Comparison of ENCODE assay signal across 1 cellular context in the genomic region with DNA sequence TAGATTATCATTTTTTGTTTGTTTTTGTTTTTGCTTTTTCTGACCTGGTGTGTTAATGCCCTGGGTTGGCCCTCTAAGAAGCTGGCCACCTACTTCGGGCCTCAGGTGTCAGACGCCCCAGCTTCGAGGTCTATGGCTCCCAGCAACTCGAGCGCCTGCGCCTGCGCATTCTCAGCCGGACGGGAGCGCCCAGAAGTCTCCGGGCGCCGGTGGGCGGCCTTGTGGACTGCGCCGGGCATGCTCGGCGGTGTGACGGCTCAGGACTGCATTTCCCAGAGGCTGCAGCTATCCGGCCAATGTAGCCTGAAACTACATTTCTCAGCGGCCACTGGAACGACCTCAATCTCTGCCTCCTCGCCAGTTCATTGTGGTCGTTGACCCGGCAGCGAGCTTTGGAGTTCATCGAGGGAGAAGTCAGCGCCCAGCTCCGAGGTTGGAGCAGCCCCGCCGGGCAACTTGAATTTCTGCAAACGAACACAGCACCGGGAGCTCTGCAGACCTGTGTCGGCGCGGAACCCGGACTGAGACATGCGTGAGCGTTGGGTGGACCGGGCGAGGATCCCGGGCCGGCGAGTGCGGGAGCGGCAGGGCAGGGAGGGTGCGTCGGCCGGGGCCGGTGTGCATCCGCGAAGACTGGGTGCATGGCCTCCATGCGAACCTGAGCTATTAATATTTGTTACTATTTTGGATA.
TF ChIP-seq lines count a peak whose summit lies in the region.

A gene (plus strand): TSS at position 219 of the 691 bp plus-strand sequence. CDS start 3,045 bp downstream, outside the sequence.

TF ChIP-seq in HepG2, 621 proteins besides CTCF, POLR2A, EP300 and RAD21 (continued from another document and continues in another):
- TF ChIP-seq, protein P1, sequence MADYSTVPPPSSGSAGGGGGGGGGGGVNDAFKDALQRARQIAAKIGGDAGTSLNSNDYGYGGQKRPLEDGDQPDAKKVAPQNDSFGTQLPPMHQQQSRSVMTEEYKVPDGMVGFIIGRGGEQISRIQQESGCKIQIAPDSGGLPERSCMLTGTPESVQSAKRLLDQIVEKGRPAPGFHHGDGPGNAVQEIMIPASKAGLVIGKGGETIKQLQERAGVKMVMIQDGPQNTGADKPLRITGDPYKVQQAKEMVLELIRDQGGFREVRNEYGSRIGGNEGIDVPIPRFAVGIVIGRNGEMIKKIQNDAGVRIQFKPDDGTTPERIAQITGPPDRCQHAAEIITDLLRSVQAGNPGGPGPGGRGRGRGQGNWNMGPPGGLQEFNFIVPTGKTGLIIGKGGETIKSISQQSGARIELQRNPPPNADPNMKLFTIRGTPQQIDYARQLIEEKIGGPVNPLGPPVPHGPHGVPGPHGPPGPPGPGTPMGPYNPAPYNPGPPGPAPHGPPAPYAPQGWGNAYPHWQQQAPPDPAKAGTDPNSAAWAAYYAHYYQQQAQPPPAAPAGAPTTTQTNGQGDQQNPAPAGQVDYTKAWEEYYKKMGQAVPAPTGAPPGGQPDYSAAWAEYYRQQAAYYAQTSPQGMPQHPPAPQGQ (CRISPR knock-in tag; IDR thresholded peaks at IDR 0.05; ENCODE audit: borderline replicate concordance) = no peak
- TF ChIP-seq, protein P2, sequence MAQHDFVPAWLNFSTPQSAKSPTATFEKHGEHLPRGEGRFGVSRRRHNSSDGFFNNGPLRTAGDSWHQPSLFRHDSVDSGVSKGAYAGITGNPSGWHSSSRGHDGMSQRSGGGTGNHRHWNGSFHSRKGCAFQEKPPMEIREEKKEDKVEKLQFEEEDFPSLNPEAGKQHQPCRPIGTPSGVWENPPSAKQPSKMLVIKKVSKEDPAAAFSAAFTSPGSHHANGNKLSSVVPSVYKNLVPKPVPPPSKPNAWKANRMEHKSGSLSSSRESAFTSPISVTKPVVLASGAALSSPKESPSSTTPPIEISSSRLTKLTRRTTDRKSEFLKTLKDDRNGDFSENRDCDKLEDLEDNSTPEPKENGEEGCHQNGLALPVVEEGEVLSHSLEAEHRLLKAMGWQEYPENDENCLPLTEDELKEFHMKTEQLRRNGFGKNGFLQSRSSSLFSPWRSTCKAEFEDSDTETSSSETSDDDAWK (CRISPR knock-in tag; IDR thresholded peaks at IDR 0.05) = no peak
- no peak for TF ChIP-seq ZNF234 (CRISPR knock-in tag; conservative IDR thresholded peaks at IDR 0.05)
- no peak for TF ChIP-seq TOPORS (CRISPR knock-in tag; IDR thresholded peaks at IDR 0.05)
- no peak for TF ChIP-seq ZNF253 (CRISPR knock-in tag; IDR thresholded peaks at IDR 0.05; ENCODE audit: borderline replicate concordance)
- TF ChIP-seq, protein P3, sequence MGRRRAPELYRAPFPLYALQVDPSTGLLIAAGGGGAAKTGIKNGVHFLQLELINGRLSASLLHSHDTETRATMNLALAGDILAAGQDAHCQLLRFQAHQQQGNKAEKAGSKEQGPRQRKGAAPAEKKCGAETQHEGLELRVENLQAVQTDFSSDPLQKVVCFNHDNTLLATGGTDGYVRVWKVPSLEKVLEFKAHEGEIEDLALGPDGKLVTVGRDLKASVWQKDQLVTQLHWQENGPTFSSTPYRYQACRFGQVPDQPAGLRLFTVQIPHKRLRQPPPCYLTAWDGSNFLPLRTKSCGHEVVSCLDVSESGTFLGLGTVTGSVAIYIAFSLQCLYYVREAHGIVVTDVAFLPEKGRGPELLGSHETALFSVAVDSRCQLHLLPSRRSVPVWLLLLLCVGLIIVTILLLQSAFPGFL (CRISPR knock-in tag; IDR thresholded peaks at IDR 0.05) = no peak
- peak; percentile 56; the same call in 1 of the 2 replicates for TF ChIP-seq NFE2L1 (CRISPR knock-in tag; IDR thresholded peaks at IDR 0.05; ENCODE audit: borderline replicate concordance)
- TF ChIP-seq LCORL (IDR thresholded peaks at IDR 0.05) = no peak
- TF ChIP-seq LCORL (CRISPR knock-in tag; IDR thresholded peaks at IDR 0.05) = peak; percentile 73; the same call in 1 of the 2 replicates
- no peak for TF ChIP-seq RBAK (CRISPR knock-in tag; IDR thresholded peaks at IDR 0.05)
- TF ChIP-seq BHLHE40 (IDR thresholded peaks at IDR 0.05; ENCODE audit: low read length) = no peak
- TF ChIP-seq ARNTL (CRISPR knock-in tag; IDR thresholded peaks at IDR 0.05) = no peak
- TF ChIP-seq TBL1XR1 (IDR thresholded peaks at IDR 0.05; ENCODE audit: borderline replicate concordance, low read length, partially characterized antibody) = no peak
- TF ChIP-seq, protein P4, sequence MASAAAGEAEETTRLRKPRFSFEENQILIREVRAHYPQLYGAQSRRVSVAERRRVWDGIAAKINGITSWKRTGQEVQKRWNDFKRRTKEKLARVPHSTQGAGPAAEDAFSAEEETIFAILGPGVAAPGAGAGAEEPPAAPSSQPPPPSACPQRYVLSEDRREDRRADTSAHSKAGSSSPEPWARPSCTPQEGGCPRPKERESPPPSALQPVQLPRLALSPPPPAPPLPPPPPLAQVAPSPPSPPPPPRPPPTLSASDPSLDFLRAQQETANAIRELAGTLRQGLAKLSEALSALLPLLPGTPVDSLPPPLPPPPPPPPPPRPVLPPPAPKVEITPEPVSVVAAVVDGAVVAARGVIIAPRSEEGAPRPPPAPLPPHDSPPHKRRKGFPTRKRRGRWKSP (CRISPR knock-in tag; IDR thresholded peaks at IDR 0.05) = peak; percentile 93
- TF ChIP-seq SETDB1 (CRISPR knock-in tag; IDR thresholded peaks at IDR 0.05; ENCODE audit: borderline replicate concordance) = no peak
- TF ChIP-seq, protein P5, sequence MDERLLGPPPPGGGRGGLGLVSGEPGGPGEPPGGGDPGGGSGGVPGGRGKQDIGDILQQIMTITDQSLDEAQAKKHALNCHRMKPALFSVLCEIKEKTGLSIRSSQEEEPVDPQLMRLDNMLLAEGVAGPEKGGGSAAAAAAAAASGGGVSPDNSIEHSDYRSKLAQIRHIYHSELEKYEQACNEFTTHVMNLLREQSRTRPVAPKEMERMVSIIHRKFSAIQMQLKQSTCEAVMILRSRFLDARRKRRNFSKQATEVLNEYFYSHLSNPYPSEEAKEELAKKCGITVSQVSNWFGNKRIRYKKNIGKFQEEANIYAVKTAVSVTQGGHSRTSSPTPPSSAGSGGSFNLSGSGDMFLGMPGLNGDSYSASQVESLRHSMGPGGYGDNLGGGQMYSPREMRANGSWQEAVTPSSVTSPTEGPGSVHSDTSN (CRISPR knock-in tag; IDR thresholded peaks at IDR 0.05) = no peak
- TF ChIP-seq, protein P6, sequence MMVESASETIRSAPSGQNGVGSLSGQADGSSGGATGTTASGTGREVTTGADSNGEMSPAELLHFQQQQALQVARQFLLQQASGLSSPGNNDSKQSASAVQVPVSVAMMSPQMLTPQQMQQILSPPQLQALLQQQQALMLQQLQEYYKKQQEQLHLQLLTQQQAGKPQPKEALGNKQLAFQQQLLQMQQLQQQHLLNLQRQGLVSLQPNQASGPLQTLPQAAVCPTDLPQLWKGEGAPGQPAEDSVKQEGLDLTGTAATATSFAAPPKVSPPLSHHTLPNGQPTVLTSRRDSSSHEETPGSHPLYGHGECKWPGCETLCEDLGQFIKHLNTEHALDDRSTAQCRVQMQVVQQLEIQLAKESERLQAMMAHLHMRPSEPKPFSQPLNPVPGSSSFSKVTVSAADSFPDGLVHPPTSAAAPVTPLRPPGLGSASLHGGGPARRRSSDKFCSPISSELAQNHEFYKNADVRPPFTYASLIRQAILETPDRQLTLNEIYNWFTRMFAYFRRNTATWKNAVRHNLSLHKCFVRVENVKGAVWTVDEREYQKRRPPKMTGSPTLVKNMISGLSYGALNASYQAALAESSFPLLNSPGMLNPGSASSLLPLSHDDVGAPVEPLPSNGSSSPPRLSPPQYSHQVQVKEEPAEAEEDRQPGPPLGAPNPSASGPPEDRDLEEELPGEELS (CRISPR knock-in tag; IDR thresholded peaks at IDR 0.05) = no peak
- no peak for TF ChIP-seq ZNF496 (CRISPR knock-in tag; IDR thresholded peaks at IDR 0.05; ENCODE audit: insufficient replicate concordance)
- TF ChIP-seq ZNF333 (CRISPR knock-in tag; IDR thresholded peaks at IDR 0.05; ENCODE audit: borderline replicate concordance) = no peak; the same call in 1 of the 2 replicates
- no peak for TF ChIP-seq SMYD3 (CRISPR knock-in tag; IDR thresholded peaks at IDR 0.05)
- no peak for TF ChIP-seq TAF15 (IDR thresholded peaks at IDR 0.05; ENCODE audit: low read depth, low read length, poor library complexity, severe bottlenecking)
- peak; percentile 87 for TF ChIP-seq GFI1 (CRISPR knock-in tag; IDR thresholded peaks at IDR 0.05; ENCODE audit: borderline replicate concordance)
- TF ChIP-seq ZNF101 (CRISPR knock-in tag; IDR thresholded peaks at IDR 0.05; ENCODE audit: borderline replicate concordance, low read depth) = no peak
- peak; percentile 65; the same call in 1 of the 2 replicates for TF ChIP-seq MEIS2 (CRISPR knock-in tag; IDR thresholded peaks at IDR 0.05)
- 0 out of 2 replicates have a peak, but pooled peaks have one; percentile 44 for TF ChIP-seq MAF1 (CRISPR knock-in tag; IDR thresholded peaks at IDR 0.05; ENCODE audit: borderline replicate concordance)
- TF ChIP-seq SCMH1 (CRISPR knock-in tag; IDR thresholded peaks at IDR 0.05; ENCODE audit: borderline replicate concordance) = no peak
- peak; percentile 46; the same call in 1 of the 2 replicates for TF ChIP-seq ZNF235 (CRISPR knock-in tag; IDR thresholded peaks at IDR 0.05; ENCODE audit: borderline replicate concordance)
- TF ChIP-seq FOXK2 (IDR thresholded peaks at IDR 0.05) = no peak
- TF ChIP-seq, protein P7, sequence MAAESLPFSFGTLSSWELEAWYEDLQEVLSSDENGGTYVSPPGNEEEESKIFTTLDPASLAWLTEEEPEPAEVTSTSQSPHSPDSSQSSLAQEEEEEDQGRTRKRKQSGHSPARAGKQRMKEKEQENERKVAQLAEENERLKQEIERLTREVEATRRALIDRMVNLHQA (CRISPR knock-in tag; IDR thresholded peaks at IDR 0.05) = no peak
- TF ChIP-seq ATF1 (CRISPR knock-in tag; IDR thresholded peaks at IDR 0.05) = peak; percentile 29; the same call in 1 of the 2 replicates
- peak; percentile 29; the same call in 1 of the 2 replicates for TF ChIP-seq ZNF878 (CRISPR knock-in tag; IDR thresholded peaks at IDR 0.05)
- no peak for TF ChIP-seq ZNF260 (CRISPR knock-in tag; IDR thresholded peaks at IDR 0.05; ENCODE audit: borderline replicate concordance, low read depth)
- TF ChIP-seq ZNF883 (CRISPR knock-in tag; IDR thresholded peaks at IDR 0.05; ENCODE audit: not compliant biosample characterization) = peak; percentile 81
- TF ChIP-seq, protein P8, sequence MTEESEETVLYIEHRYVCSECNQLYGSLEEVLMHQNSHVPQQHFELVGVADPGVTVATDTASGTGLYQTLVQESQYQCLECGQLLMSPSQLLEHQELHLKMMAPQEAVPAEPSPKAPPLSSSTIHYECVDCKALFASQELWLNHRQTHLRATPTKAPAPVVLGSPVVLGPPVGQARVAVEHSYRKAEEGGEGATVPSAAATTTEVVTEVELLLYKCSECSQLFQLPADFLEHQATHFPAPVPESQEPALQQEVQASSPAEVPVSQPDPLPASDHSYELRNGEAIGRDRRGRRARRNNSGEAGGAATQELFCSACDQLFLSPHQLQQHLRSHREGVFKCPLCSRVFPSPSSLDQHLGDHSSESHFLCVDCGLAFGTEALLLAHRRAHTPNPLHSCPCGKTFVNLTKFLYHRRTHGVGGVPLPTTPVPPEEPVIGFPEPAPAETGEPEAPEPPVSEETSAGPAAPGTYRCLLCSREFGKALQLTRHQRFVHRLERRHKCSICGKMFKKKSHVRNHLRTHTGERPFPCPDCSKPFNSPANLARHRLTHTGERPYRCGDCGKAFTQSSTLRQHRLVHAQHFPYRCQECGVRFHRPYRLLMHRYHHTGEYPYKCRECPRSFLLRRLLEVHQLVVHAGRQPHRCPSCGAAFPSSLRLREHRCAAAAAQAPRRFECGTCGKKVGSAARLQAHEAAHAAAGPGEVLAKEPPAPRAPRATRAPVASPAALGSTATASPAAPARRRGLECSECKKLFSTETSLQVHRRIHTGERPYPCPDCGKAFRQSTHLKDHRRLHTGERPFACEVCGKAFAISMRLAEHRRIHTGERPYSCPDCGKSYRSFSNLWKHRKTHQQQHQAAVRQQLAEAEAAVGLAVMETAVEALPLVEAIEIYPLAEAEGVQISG (CRISPR knock-in tag; IDR thresholded peaks at IDR 0.05) = peak; percentile 82; the same call in 1 of the 2 replicates
- TF ChIP-seq STAG1 (CRISPR knock-in tag; IDR thresholded peaks at IDR 0.05) = peak; percentile 37; the same call in 1 of the 2 replicates
- TF ChIP-seq NFIC (IDR thresholded peaks at IDR 0.05; ENCODE audit: low read length) = no peak
- no peak for TF ChIP-seq CHD4 (IDR thresholded peaks at IDR 0.05; ENCODE audit: borderline replicate concordance, low read length)
- TF ChIP-seq MED1 (CRISPR knock-in tag; IDR thresholded peaks at IDR 0.05) = peak; percentile 66
- TF ChIP-seq NFKB2 (CRISPR knock-in tag; IDR thresholded peaks at IDR 0.05; ENCODE audit: borderline replicate concordance) = peak; percentile 92; the same call in 1 of the 2 replicates
- no peak for TF ChIP-seq ZNF530 (CRISPR knock-in tag; IDR thresholded peaks at IDR 0.05; ENCODE audit: low read depth)
- no peak for TF ChIP-seq JDP2 (CRISPR knock-in tag; IDR thresholded peaks at IDR 0.05; ENCODE audit: borderline replicate concordance)
- TF ChIP-seq, protein P9, sequence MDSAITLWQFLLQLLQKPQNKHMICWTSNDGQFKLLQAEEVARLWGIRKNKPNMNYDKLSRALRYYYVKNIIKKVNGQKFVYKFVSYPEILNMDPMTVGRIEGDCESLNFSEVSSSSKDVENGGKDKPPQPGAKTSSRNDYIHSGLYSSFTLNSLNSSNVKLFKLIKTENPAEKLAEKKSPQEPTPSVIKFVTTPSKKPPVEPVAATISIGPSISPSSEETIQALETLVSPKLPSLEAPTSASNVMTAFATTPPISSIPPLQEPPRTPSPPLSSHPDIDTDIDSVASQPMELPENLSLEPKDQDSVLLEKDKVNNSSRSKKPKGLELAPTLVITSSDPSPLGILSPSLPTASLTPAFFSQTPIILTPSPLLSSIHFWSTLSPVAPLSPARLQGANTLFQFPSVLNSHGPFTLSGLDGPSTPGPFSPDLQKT (CRISPR knock-in tag; IDR thresholded peaks at IDR 0.05; ENCODE audit: borderline replicate concordance) = no peak
- TF ChIP-seq HMG20B (CRISPR knock-in tag; conservative IDR thresholded peaks at IDR 0.05) = no peak
- TF ChIP-seq ZNF121 (CRISPR knock-in tag; IDR thresholded peaks at IDR 0.05) = peak; percentile 67; the same call in 1 of the 2 replicates
- TF ChIP-seq, protein P10, sequence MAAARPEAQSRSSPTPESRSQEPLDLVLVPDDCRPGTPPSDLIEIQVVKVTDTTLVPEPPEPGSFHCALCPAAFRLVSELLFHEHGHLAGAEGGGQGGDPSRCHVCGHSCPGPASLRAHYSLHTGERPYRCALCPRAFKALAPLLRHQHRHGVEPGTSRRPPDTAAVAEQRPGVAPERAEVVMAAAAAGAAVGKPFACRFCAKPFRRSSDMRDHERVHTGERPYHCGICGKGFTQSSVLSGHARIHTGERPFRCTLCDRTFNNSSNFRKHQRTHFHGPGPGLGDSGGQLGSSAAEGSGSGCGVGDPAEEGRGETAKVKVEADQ (CRISPR knock-in tag; IDR thresholded peaks at IDR 0.05; ENCODE audit: borderline replicate concordance) = 0 out of 2 replicates have a peak, but pooled peaks have one; percentile 76
- TF ChIP-seq ZNF550 (CRISPR knock-in tag; IDR thresholded peaks at IDR 0.05; ENCODE audit: borderline replicate concordance) = no peak
- TF ChIP-seq WIZ (CRISPR knock-in tag; IDR thresholded peaks at IDR 0.05) = no peak
